Comparison of ENCODE assay signal across 8 cellular contexts in genomic region chr6:149233056-149233715, GRCh38.
DNase-seq lines count a peak whose midpoint lies in the region; ATAC-seq, FAIRE-seq and TF ChIP-seq lines count a peak whose summit lies in the region.

No MANE protein-coding gene starts in this region.

- no peak overlapping the region for H3K56ac ChIP-seq in IMR-90 (ENCODE audit: extremely low read depth, insufficient read depth, low read length)

- H4K20me1 ChIP-seq in IMR-90 (ENCODE audit: insufficient read depth, low read length): 0 out of 2 replicates have a peak, but pooled peaks cover 3% of the 10 kb centered on the region
- H4K20me1 ChIP-seq in endothelial cell of umbilical vein (replicated peaks; ENCODE audit: control insufficient read depth, extremely low read depth, insufficient read depth, low read length): no peaks in the 10 kb centered on the region

- in situ Hi-C loops in IMR-90 (cut with MboI; ENCODE audit: low sequenced_read_pairs): no loop called here

- no peak overlapping the region for H3K27ac Mint-ChIP-seq in endothelial cell (ENCODE audit: unreplicated experiment)

- no peaks in the 10 kb centered on the region for H3K79me2 ChIP-seq in endothelial cell of umbilical vein (ENCODE audit: control insufficient read depth, insufficient read depth, low read length)

- TF ChIP-seq POLR2A in IMR-90 (IDR thresholded peaks at IDR 0.05; ENCODE audit: low read depth, low read length): no peak
- no peak for TF ChIP-seq POLR2A in endothelial cell of umbilical vein (IDR thresholded peaks at IDR 0.05; ENCODE audit: low read depth, low read length)

- FAIRE-seq in endothelial cell of umbilical vein (lab: Jason Lieb, UNC) (peak; percentile 91), kidney (lab: Jason Lieb, UNC) (no peak)

- peaks cover 4% of the 10 kb centered on the region for H3K9me3 ChIP-seq in IMR-90 (ENCODE audit: control insufficient read depth, insufficient read depth, low read length)
- H3K9me3 ChIP-seq in endothelial cell of umbilical vein (replicated peaks; ENCODE audit: control insufficient read depth, insufficient read depth, low read length): no peaks in the 10 kb centered on the region
- H3K9me3 ChIP-seq in kidney (ENCODE audit: control insufficient read depth in 1 of 2, low read length in 2 of 2): no peaks in the 10 kb centered on the region

- no peaks in the 10 kb centered on the region for H3K36me3 Mint-ChIP-seq in endothelial cell (ENCODE audit: low read depth, unreplicated experiment)

- H3K4me1 ChIP-seq in IMR-90 (ENCODE audit: control insufficient read depth, insufficient read depth, low read length) (peaks cover 22% of the 10 kb centered on the region), endothelial cell of umbilical vein (ENCODE audit: control insufficient read depth, extremely low read depth, insufficient read depth, low read length) (peaks cover 32% of the 10 kb centered on the region), kidney (ENCODE audit: control insufficient read depth in 1 of 2, insufficient read depth in 1 of 2, low read depth in 1 of 2, low read length in 2 of 2) (no peaks in the 10 kb centered on the region)

- peak overlapping the region; percentile 45 for H4K91ac ChIP-seq in IMR-90 (ENCODE audit: insufficient read depth, low read depth, low read length)

- peak overlapping the region; percentile 51 for H3K4ac ChIP-seq in IMR-90 (ENCODE audit: low read depth, low read length)

- DNase-seq in A172 (ENCODE audit: low spot score) (peak; percentile 97), IMR-90 (peak; percentile 93), endothelial cell of umbilical vein (ENCODE audit: low read depth, low spot score) (peak; percentile 76), kidney (no peak), endothelial cell (ENCODE audit: low spot score) (no peak)
- peak; percentile 33 to 38 for DNase-seq in activated CD4-positive, alpha-beta T cell treated with anti-CD3 and anti-CD28 coated beads, Interleukin-2, amount 50 U/mL, for 4 hours
- DNase-seq in stimulated activated CD4-positive, alpha-beta T cell treated with anti-CD3 and anti-CD28 coated beads, Interleukin-2, amount 100 ng/mL, for 24 hours: peak; percentile 43 to 55

- H4K8ac ChIP-seq in IMR-90 (ENCODE audit: low read depth in 2 of 2, low read length in 2 of 2): peak overlapping the region; percentile 51 to 59; a peak in 2 of 4 replicates

- intact Hi-C loops in IMR-90 (cut with micrococcal nuclease): no loop called here
- intact Hi-C loops in endothelial cell of umbilical vein (cut with micrococcal nuclease): loop anchor here (1.0 kb wide), 1 partner anchor 84 kb away; the partner anchor contains the start of gene TAB2
- intact Hi-C loops in kidney (cut with DNase I): no loop called here

- peak overlapping the region; percentile 94 for H3K18ac ChIP-seq in IMR-90 (ENCODE audit: low read depth, low read length)

- H3K27ac ChIP-seq in IMR-90 (ENCODE audit: insufficient read depth, low read length) (peak overlapping the region; percentile 72), endothelial cell of umbilical vein (ENCODE audit: insufficient read depth, low read depth, low read length) (peak overlapping the region; percentile 40), kidney (ENCODE audit: low read depth in 2 of 2, low read length in 2 of 2) (no peak overlapping the region)

- H3K4me3 Mint-ChIP-seq in endothelial cell (ENCODE audit: unreplicated experiment): no peak overlapping the region

- peak overlapping the region; percentile 73 for H3K14ac ChIP-seq in IMR-90 (replicated peaks; ENCODE audit: low read depth, low read length)

- H3K27me3 Mint-ChIP-seq in endothelial cell (ENCODE audit: unreplicated experiment): peaks cover 12% of the 10 kb centered on the region

- H2AK9ac ChIP-seq in IMR-90 (replicated peaks; ENCODE audit: low read depth, low read length, poor library complexity): peak overlapping the region; percentile 26

- H2AK5ac ChIP-seq in IMR-90 (ENCODE audit: low read depth, low read length): peak overlapping the region; percentile 95

- H4K5ac ChIP-seq in IMR-90 (ENCODE audit: low read depth, low read length): peak overlapping the region; percentile 85

- H3K4me2 ChIP-seq in IMR-90 (ENCODE audit: low read depth, low read length): peak overlapping the region; percentile 57
- H3K4me2 ChIP-seq in endothelial cell of umbilical vein (ENCODE audit: insufficient read depth, low read length): peak overlapping the region; percentile 40

- H3K27me3 ChIP-seq in IMR-90 (ENCODE audit: control insufficient read depth, insufficient read depth, low read length) (peaks cover 7% of the 10 kb centered on the region), endothelial cell of umbilical vein (ENCODE audit: control insufficient read depth in 2 of 2, insufficient read depth in 2 of 2, low read length in 2 of 2) (peaks cover 0 to 5% of the 10 kb centered on the region in 2 experiments)

- 80% methylated on average over 1 of the region's 7 CpGs; no CpG with 5 or more reads in 1 of the 2 experiments for WGBS in IMR-90 (ENCODE audit: extremely low coverage in 2 of 2, insufficient read length in 1 of 2), 2 experiments

- no peak for TF ChIP-seq CTCF in IMR-90 (conservative IDR thresholded peaks at IDR 0.05; ENCODE audit: low read depth, low read length)
- TF ChIP-seq CTCF in endothelial cell of umbilical vein (IDR thresholded peaks at IDR 0.05; ENCODE audit: extremely low read depth in 1 of 2, insufficient read depth in 1 of 2, low read depth in 1 of 2, low read length in 2 of 2): no peak
- TF ChIP-seq CTCF in kidney (IDR thresholded peaks at IDR 0.05; ENCODE audit: borderline replicate concordance, extremely low read depth, insufficient read depth): no peak
- TF ChIP-seq CTCF in endothelial cell (IDR thresholded peaks at IDR 0.05; ENCODE audit: unreplicated experiment): no peak

- peak overlapping the region; percentile 78 for H2BK20ac ChIP-seq in IMR-90 (ENCODE audit: low read depth, low read length)

- dilution Hi-C loops in IMR-90 (cut with HindIII; ENCODE audit: low sequenced_read_pairs, unreplicated experiment) (no loop called here), endothelial cell of umbilical vein (cut with MboI; ENCODE audit: extremely low pct_ligation_motif_present, low sequenced_read_pairs) (no loop called here)

- ATAC-seq in IMR-90 (ENCODE audit: low read depth) (peak; percentile 81), GM21381 (IDR thresholded peaks at IDR 0.05; ENCODE audit: unreplicated experiment) (no peak)

- peak overlapping the region; percentile 4 for H2BK5ac ChIP-seq in IMR-90 (ENCODE audit: low read depth, low read length, poor library complexity, severe bottlenecking)

- H2AFZ ChIP-seq in IMR-90 (replicated peaks; ENCODE audit: low read length, poor library complexity): peak overlapping the region; percentile 52
- H2AFZ ChIP-seq in endothelial cell of umbilical vein (ENCODE audit: low read depth, low read length): peak overlapping the region; percentile 17

- H3K4me1 Mint-ChIP-seq in endothelial cell (ENCODE audit: unreplicated experiment): peaks cover 28% of the 10 kb centered on the region

- CTCF ChIA-PET in IMR-90 (lab: Yijun Ruan, JAX): no interaction called here
- CTCF ChIA-PET in endothelial cell of umbilical vein (lab: Charles Lee): no interaction called here

- H3K4me3 ChIP-seq in IMR-90 (ENCODE audit: insufficient read depth, low read depth, low read length): no peak overlapping the region
- no peak overlapping the region for H3K4me3 ChIP-seq in endothelial cell of umbilical vein (replicated peaks in 1 of 3; ENCODE audit: insufficient read depth in 1 of 3, low read depth in 1 of 3, low read length in 3 of 3)
- no peak overlapping the region for H3K4me3 ChIP-seq in kidney (ENCODE audit: low read length in 2 of 2)

- H3K9me3 Mint-ChIP-seq in endothelial cell (ENCODE audit: unreplicated experiment): no peaks in the 10 kb centered on the region

- peaks cover 10% of the 10 kb centered on the region for H3K9me1 ChIP-seq in IMR-90 (ENCODE audit: insufficient read depth, low read length)
- no peaks in the 10 kb centered on the region for H3K9me1 ChIP-seq in endothelial cell of umbilical vein (replicated peaks; ENCODE audit: control insufficient read depth, extremely low read depth, insufficient read depth, low read length)

- BruUV-seq in IMR-90 (replicated peaks; lab: Mats Ljungman, UMichigan) (no TSS peak), endothelial cell of umbilical vein (replicated peaks; lab: Mats Ljungman, UMichigan) (no TSS peak)

- no peaks in the 10 kb centered on the region for H3K36me3 ChIP-seq in IMR-90 (ENCODE audit: control insufficient read depth, insufficient read depth, low read length)
- H3K36me3 ChIP-seq in endothelial cell of umbilical vein (ENCODE audit: control insufficient read depth in 2 of 2, extremely low read depth in 1 of 2, insufficient read depth in 2 of 2, low read length in 2 of 2): no peaks in the 10 kb centered on the region
- H3K36me3 ChIP-seq in kidney (ENCODE audit: control insufficient read depth in 1 of 2, insufficient read depth in 2 of 2, low read length in 2 of 2): no peaks in the 10 kb centered on the region

- H2BK120ac ChIP-seq in IMR-90 (ENCODE audit: low read depth, low read length): peak overlapping the region; percentile 31

- H3K23ac ChIP-seq in IMR-90 (ENCODE audit: low read depth, low read length): no peak overlapping the region; the same call in 1 of the 2 replicates

- POLR2A ChIA-PET in IMR-90 (lab: Charles Lee; ENCODE audit: unreplicated experiment) (no interaction called here), endothelial cell of umbilical vein (lab: Charles Lee) (no interaction called here)

- 0 out of 2 replicates have a peak, but pooled peaks have one; percentile 11 for TF ChIP-seq RAD21 in IMR-90 (IDR thresholded peaks at IDR 0.05; ENCODE audit: low read length)

- peak overlapping the region; percentile 75; the same call in 2 of the 3 replicates for H2BK15ac ChIP-seq in IMR-90 (ENCODE audit: low read depth, low read length)

- H3K79me1 ChIP-seq in IMR-90 (ENCODE audit: low read depth in 1 of 2, low read length in 2 of 2): no peaks in the 10 kb centered on the region

- H3K9ac ChIP-seq in IMR-90 (ENCODE audit: low read depth, low read length): no peak overlapping the region
- H3K9ac ChIP-seq in endothelial cell of umbilical vein (replicated peaks; ENCODE audit: extremely low read depth, insufficient read depth, low read length): no peak overlapping the region
- no peak overlapping the region for H3K9ac ChIP-seq in kidney (ENCODE audit: low read length in 2 of 2)

TF ChIP-seq in IMR-90, 13 proteins besides CTCF, POLR2A, EP300 and RAD21 (continues in another document):
- peak; percentile 9; the same call in 1 of the 2 replicates for TF ChIP-seq NFE2L2 (IDR thresholded peaks at IDR 0.05; ENCODE audit: low read depth, low read length)
- TF ChIP-seq FOS (IDR thresholded peaks at IDR 0.05; ENCODE audit: low read depth, low read length): peak; percentile 82
- TF ChIP-seq RFX5 (IDR thresholded peaks at IDR 0.05; ENCODE audit: low read depth, low read length): no peak
- TF ChIP-seq RCOR1 (IDR thresholded peaks at IDR 0.05; ENCODE audit: insufficient replicate concordance, low read length): no peak

TF ChIP-seq in endothelial cell of umbilical vein, 7 proteins besides CTCF, POLR2A, EP300 and RAD21 (continues in another document):
- TF ChIP-seq, protein P1, sequence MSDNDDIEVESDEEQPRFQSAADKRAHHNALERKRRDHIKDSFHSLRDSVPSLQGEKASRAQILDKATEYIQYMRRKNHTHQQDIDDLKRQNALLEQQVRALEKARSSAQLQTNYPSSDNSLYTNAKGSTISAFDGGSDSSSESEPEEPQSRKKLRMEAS (IDR thresholded peaks at IDR 0.05; ENCODE audit: insufficient read depth, insufficient read length): no peak
- no peak for TF ChIP-seq MYC (IDR thresholded peaks at IDR 0.05; ENCODE audit: low read depth, low read length)

Comparison
In these comparisons a context has a peak if more than half of its experiments do, and no peak if none do; other contexts are left out.
1. DNase-seq: peak in A172 (single experiment), IMR-90 (single experiment), activated CD4-positive, alpha-beta T cell treated with anti-CD3 and anti-CD28 coated beads, Interleukin-2, amount 50 U/mL, for 4 hours (2 of 2), endothelial cell of umbilical vein (single experiment) and stimulated activated CD4-positive, alpha-beta T cell treated with anti-CD3 and anti-CD28 coated beads, Interleukin-2, amount 100 ng/mL, for 24 hours (2 of 2); none in kidney (single experiment) and endothelial cell (single experiment).
2. H3K27ac ChIP-seq: peak in IMR-90 (single experiment) and endothelial cell of umbilical vein (single experiment); none in kidney (0 of 2).